ENCODE assay signal across 1 cellular context in the genomic region with DNA sequence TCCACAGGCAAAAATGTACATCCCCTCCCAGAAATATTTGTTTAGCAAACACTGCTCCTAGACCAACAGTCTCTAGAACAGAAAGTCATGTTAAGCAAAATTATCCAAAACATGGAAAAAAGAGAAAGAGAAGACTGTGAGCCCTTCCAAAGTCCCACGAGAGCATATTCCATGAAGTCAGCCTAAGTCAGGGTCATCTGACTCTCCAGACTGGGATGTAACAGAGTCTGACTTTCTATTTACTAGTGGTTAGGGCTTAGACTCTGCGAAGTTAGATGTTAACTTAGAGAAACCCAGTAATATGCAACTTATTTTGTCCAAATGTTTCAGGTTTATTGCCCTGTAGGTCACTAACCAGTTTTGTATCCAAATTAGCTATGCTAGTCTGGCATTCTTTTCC.
TF ChIP-seq lines count a peak whose summit lies in the region.

No MANE protein-coding gene starts in this region.

TF ChIP-seq in WTC11, 78 proteins besides CTCF, POLR2A, EP300 and RAD21 (continued from another document):
- TF ChIP-seq, protein P1, sequence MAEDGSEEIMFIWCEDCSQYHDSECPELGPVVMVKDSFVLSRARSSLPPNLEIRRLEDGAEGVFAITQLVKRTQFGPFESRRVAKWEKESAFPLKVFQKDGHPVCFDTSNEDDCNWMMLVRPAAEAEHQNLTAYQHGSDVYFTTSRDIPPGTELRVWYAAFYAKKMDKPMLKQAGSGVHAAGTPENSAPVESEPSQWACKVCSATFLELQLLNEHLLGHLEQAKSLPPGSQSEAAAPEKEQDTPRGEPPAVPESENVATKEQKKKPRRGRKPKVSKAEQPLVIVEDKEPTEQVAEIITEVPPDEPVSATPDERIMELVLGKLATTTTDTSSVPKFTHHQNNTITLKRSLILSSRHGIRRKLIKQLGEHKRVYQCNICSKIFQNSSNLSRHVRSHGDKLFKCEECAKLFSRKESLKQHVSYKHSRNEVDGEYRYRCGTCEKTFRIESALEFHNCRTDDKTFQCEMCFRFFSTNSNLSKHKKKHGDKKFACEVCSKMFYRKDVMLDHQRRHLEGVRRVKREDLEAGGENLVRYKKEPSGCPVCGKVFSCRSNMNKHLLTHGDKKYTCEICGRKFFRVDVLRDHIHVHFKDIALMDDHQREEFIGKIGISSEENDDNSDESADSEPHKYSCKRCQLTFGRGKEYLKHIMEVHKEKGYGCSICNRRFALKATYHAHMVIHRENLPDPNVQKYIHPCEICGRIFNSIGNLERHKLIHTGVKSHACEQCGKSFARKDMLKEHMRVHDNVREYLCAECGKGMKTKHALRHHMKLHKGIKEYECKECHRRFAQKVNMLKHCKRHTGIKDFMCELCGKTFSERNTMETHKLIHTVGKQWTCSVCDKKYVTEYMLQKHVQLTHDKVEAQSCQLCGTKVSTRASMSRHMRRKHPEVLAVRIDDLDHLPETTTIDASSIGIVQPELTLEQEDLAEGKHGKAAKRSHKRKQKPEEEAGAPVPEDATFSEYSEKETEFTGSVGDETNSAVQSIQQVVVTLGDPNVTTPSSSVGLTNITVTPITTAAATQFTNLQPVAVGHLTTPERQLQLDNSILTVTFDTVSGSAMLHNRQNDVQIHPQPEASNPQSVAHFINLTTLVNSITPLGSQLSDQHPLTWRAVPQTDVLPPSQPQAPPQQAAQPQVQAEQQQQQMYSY (CRISPR knock-in tag; IDR thresholded peaks at IDR 0.05) = no peak
- TF ChIP-seq CREB1 (CRISPR knock-in tag; IDR thresholded peaks at IDR 0.05) (no peak), NFATC4 (CRISPR knock-in tag; IDR thresholded peaks at IDR 0.05) (no peak), FOXJ3 (CRISPR knock-in tag; IDR thresholded peaks at IDR 0.05; ENCODE audit: borderline replicate concordance) (no peak), TEAD1 (CRISPR knock-in tag; IDR thresholded peaks at IDR 0.05) (no peak)
- TF ChIP-seq, protein P2, sequence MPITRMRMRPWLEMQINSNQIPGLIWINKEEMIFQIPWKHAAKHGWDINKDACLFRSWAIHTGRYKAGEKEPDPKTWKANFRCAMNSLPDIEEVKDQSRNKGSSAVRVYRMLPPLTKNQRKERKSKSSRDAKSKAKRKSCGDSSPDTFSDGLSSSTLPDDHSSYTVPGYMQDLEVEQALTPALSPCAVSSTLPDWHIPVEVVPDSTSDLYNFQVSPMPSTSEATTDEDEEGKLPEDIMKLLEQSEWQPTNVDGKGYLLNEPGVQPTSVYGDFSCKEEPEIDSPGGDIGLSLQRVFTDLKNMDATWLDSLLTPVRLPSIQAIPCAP (CRISPR knock-in tag; IDR thresholded peaks at IDR 0.05) = no peak
- TF ChIP-seq, protein P3, sequence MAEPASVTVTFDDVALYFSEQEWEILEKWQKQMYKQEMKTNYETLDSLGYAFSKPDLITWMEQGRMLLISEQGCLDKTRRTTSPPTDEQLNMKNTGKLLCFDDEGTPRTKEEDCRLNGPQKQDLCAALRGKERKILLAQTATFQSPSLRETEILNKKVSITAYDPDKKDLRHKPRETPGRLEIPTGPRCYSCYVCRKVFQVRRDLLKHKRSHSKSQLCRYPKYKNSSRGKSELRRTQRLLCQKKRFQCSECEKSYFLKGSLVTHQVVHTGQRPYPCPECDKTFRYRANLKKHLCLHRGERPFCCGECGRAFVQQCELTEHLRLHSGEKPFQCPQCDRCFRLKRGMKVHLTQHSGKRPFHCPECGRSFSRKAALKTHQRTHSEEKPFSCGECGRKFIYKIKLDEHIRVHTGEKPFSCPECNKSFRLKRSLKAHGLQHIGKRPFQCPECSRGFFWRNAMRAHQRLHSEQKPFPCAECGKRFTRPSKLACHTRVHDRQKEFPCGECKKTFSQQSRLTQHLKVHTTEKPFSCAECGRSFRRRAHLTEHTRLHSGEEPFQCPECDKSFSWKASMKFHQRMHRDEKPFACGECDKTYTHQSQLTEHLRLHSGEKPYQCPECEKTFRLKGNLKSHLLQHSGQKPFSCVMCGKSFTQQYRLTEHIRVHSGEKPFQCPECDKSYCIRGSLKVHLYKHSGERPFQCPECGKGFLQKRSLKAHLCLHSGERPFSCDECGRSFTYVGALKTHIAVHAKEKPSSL (CRISPR knock-in tag; conservative IDR thresholded peaks at IDR 0.05) = no peak
